11 cellular contexts compared by ENCODE assay signal in genomic region chr14:28142400-28143015, GRCh38.
DNase-seq lines count a peak whose midpoint lies in the region; ATAC-seq and TF ChIP-seq lines count a peak whose summit lies in the region.
"Had no signal": no experiment of that assay in that cellular context is flagged by ENCODE, and none has a peak within 500 bp of the region (broad histone marks: within the 10 kb centered on the region; RNA-seq: fewer than 3 reads in every experiment).

No MANE protein-coding gene starts in this region.

- no peaks in the 10 kb centered on the region for H3K27me3 Mint-ChIP-seq in activated naive CD4-positive, alpha-beta T cell treated with anti-CD3 and anti-CD28 coated beads for 36 hours (ENCODE audit: low read depth)
- H3K27me3 Mint-ChIP-seq: activated naive CD8-positive, alpha-beta T cell treated with anti-CD3 and anti-CD28 coated beads, Interleukin-2, amount 50 U/mL, for 24 hours; stimulated activated naive CD8-positive, alpha-beta T cell treated with anti-CD3 and anti-CD28 coated beads, Interleukin-15, Interleukin-2, amounts not matched to agents 100 ng/mL and 50 ng/mL, for 24 hours had no signal

- peaks cover 14% of the 10 kb centered on the region for H3K9me3 Mint-ChIP-seq in activated naive CD4-positive, alpha-beta T cell treated with anti-CD3 and anti-CD28 coated beads for 36 hours

- no peak for TF ChIP-seq POLR2A in upper lobe of left lung (IDR thresholded peaks at IDR 0.05)

- H3K27ac ChIP-seq in RWPE2 (ENCODE audit: poor library complexity, severe bottlenecking) (no peak overlapping the region), upper lobe of left lung (no peak overlapping the region)

- no peak overlapping the region for H3K4me3 ChIP-seq in RWPE2 (ENCODE audit: severe bottlenecking)
- H3K4me3 ChIP-seq in upper lobe of left lung, result no peak overlapping the region

- TF ChIP-seq CTCF in RWPE2 (IDR thresholded peaks at IDR 0.05; ENCODE audit: poor library complexity, severe bottlenecking), result peak; percentile 78
- no peak for TF ChIP-seq CTCF in upper lobe of left lung (IDR thresholded peaks at IDR 0.05)

- no peak overlapping the region for H3K27ac Mint-ChIP-seq in activated naive CD4-positive, alpha-beta T cell treated with anti-CD3 and anti-CD28 coated beads for 36 hours
- H3K27ac Mint-ChIP-seq: activated naive CD8-positive, alpha-beta T cell treated with anti-CD3 and anti-CD28 coated beads, Interleukin-2, amount 50 U/mL, for 24 hours; stimulated activated naive CD8-positive, alpha-beta T cell treated with anti-CD3 and anti-CD28 coated beads, Interleukin-15, Interleukin-2, amounts not matched to agents 100 ng/mL and 50 ng/mL, for 24 hours had no signal

- ATAC-seq in RWPE2 (ENCODE audit: low read depth) (no peak), GM18867 (IDR thresholded peaks at IDR 0.05; ENCODE audit: unreplicated experiment) (no peak), upper lobe of left lung (ENCODE audit: low FRiP score in 2 of 2) (no peak)
- ATAC-seq: activated naive CD8-positive, alpha-beta T cell treated with anti-CD3 and anti-CD28 coated beads, Interleukin-2, amount 50 U/mL, for 24 hours; right cardiac atrium had no signal

- H3K4me3 Mint-ChIP-seq in activated naive CD4-positive, alpha-beta T cell treated with anti-CD3 and anti-CD28 coated beads for 36 hours, result no peak overlapping the region
- H3K4me3 Mint-ChIP-seq: activated naive CD8-positive, alpha-beta T cell treated with anti-CD3 and anti-CD28 coated beads, Interleukin-2, amount 50 U/mL, for 24 hours; stimulated activated naive CD8-positive, alpha-beta T cell treated with anti-CD3 and anti-CD28 coated beads, Interleukin-15, Interleukin-2, amounts not matched to agents 100 ng/mL and 50 ng/mL, for 24 hours had no signal

- H3K27me3 ChIP-seq in RWPE2 (ENCODE audit: insufficient read depth, poor library complexity, severe bottlenecking) (no peaks in the 10 kb centered on the region), upper lobe of left lung (no peaks in the 10 kb centered on the region)

- CTCF ChIA-PET in activated naive CD4-positive, alpha-beta T cell treated with anti-CD3 and anti-CD28 coated beads for 36 hours (lab: Charles Lee), result no interaction called here

- 15 to 18% methylated on average over 3 of the region's 3 CpGs for WGBS in upper lobe of left lung, 2 donors

- H3K4me1 ChIP-seq in RWPE2 (ENCODE audit: insufficient read depth, poor library complexity, severe bottlenecking) (no peaks in the 10 kb centered on the region), upper lobe of left lung (no peaks in the 10 kb centered on the region)

- no peaks in the 10 kb centered on the region for H3K9me3 ChIP-seq in RWPE2 (ENCODE audit: severe bottlenecking)
- peaks cover 0 to 4% (median 0%) of the 10 kb centered on the region in 4 donors for H3K9me3 ChIP-seq in upper lobe of left lung

- DNase-seq in D341Med (ENCODE audit: low spot score) (peak; percentile 37), NAMALWA (ENCODE audit: low spot score) (peak; percentile 2), RWPE2 (ENCODE audit: low spot score) (no peak), hippocampal formation (lab: John Stamatoyannopoulos, UW) (peak; percentile 14 to 51), upper lobe of left lung (no peak)
- DNase-seq in activated naive CD4-positive, alpha-beta T cell treated with anti-CD3 and anti-CD28 coated beads for 36 hours, result no peak
- DNase-seq in activated CD8-positive, alpha-beta memory T cell treated with anti-CD3 and anti-CD28 coated beads, Interleukin-2, amount 50 U/mL, for 4 hours, result no peak
- DNase-seq: activated naive CD8-positive, alpha-beta T cell treated with anti-CD3 and anti-CD28 coated beads, Interleukin-2, amount 50 U/mL, for 24 hours; right cardiac atrium had no signal

- TF ChIP-seq EP300 in upper lobe of left lung (IDR thresholded peaks at IDR 0.05), result no peak

- no peaks in the 10 kb centered on the region for H3K36me3 ChIP-seq in RWPE2 (ENCODE audit: low read depth)
- no peaks in the 10 kb centered on the region for H3K36me3 ChIP-seq in upper lobe of left lung

- no peaks in the 10 kb centered on the region for H3K36me3 Mint-ChIP-seq in activated naive CD4-positive, alpha-beta T cell treated with anti-CD3 and anti-CD28 coated beads for 36 hours (ENCODE audit: low read depth)

- H3K4me1 Mint-ChIP-seq in activated naive CD4-positive, alpha-beta T cell treated with anti-CD3 and anti-CD28 coated beads for 36 hours (ENCODE audit: low read depth), result no peaks in the 10 kb centered on the region
- H3K4me1 Mint-ChIP-seq: activated naive CD8-positive, alpha-beta T cell treated with anti-CD3 and anti-CD28 coated beads, Interleukin-2, amount 50 U/mL, for 24 hours had no signal

- intact Hi-C loops in activated naive CD4-positive, alpha-beta T cell treated with anti-CD3 and anti-CD28 coated beads for 36 hours (cut with micrococcal nuclease), result no loop called here

Comparison
In these comparisons a context has a peak if more than half of its experiments do, and no peak if none do; other contexts are left out.
1. DNase-seq: peak in D341Med (single experiment), NAMALWA (single experiment) and hippocampal formation (2 of 2); none in RWPE2 (single experiment), upper lobe of left lung (0 of 2), activated naive CD4-positive, alpha-beta T cell treated with anti-CD3 and anti-CD28 coated beads for 36 hours (single experiment) and activated CD8-positive, alpha-beta memory T cell treated with anti-CD3 and anti-CD28 coated beads, Interleukin-2, amount 50 U/mL, for 4 hours (single experiment).